Comparison of ENCODE assay signal across 1 cellular context in genomic region chr15:62389887-62390792, GRCh38.
TF ChIP-seq lines count a peak whose summit lies in the region.

TLN2 (plus strand) TSS chr15:62390550.

TF ChIP-seq in K562, 482 proteins besides CTCF, POLR2A, EP300 and RAD21 (continued from another document and continues in another):
- peak in 1 of 2 experiments; percentile 73 for TF ChIP-seq E2F6 (IDR thresholded peaks at IDR 0.05; ENCODE audit: borderline replicate concordance in 1 of 2, extremely low read depth in 1 of 2, insufficient read depth in 1 of 2, insufficient read length in 1 of 2, low read depth in 1 of 2, low read length in 1 of 2, poor library complexity in 1 of 2, severe bottlenecking in 1 of 2)
- TF ChIP-seq XRCC3 (IDR thresholded peaks at IDR 0.05) = no peak
- TF ChIP-seq ILF3 (IDR thresholded peaks at IDR 0.05; ENCODE audit: borderline replicate concordance) = no peak
- TF ChIP-seq CREM (IDR thresholded peaks at IDR 0.05; ENCODE audit: low read depth) = peak; percentile 96
- no peak for TF ChIP-seq ZNF23 (CRISPR knock-in tag; IDR thresholded peaks at IDR 0.05)
- no peak for TF ChIP-seq SIRT6 (IDR thresholded peaks at IDR 0.05; ENCODE audit: low read depth, low read length)
- TF ChIP-seq SREBF2 (CRISPR knock-in tag; IDR thresholded peaks at IDR 0.05) = no peak
- TF ChIP-seq EHMT2 (IDR thresholded peaks at IDR 0.05) = no peak
- no peak for TF ChIP-seq HBP1 (CRISPR knock-in tag; IDR thresholded peaks at IDR 0.05)
- no peak for TF ChIP-seq KLF16 (IDR thresholded peaks at IDR 0.05)
- peak; percentile 77 for TF ChIP-seq HCFC1 (IDR thresholded peaks at IDR 0.05; ENCODE audit: low read depth, low read length)
- peak; percentile 74; the same call in 1 of the 2 replicates for TF ChIP-seq E2F3 (CRISPR knock-in tag; IDR thresholded peaks at IDR 0.05)
- peak; percentile 51 to 61; a peak in 2 of 4 replicates for TF ChIP-seq SIN3A (IDR thresholded peaks at IDR 0.05; ENCODE audit: borderline replicate concordance in 2 of 2, control insufficient read depth in 1 of 2, low read depth in 2 of 2, low read length in 2 of 2)
- peak; percentile 86 for TF ChIP-seq HMGN3 (IDR thresholded peaks at IDR 0.05; ENCODE audit: borderline replicate concordance, extremely low read depth, insufficient read length, low read depth, low read length)
- TF ChIP-seq ZNF395 (CRISPR knock-in tag; IDR thresholded peaks at IDR 0.05) = peak; percentile 55; the same call in 1 of the 2 replicates
- TF ChIP-seq GATA2 (CRISPR knock-in tag; IDR thresholded peaks at IDR 0.05) = no peak
- 0 out of 2 replicates have a peak, but pooled peaks have one; percentile 9 for TF ChIP-seq CGGBP1 (CRISPR knock-in tag; IDR thresholded peaks at IDR 0.05)
- peak; percentile 44; the same call in 1 of the 2 replicates for TF ChIP-seq EP400 (IDR thresholded peaks at IDR 0.05)
- TF ChIP-seq FOXK2 (conservative IDR thresholded peaks at IDR 0.05 in 1 of 2, IDR thresholded peaks at IDR 0.05 in 1 of 2; ENCODE audit: low read depth in 2 of 2) = no peak
- peak; percentile 42 for TF ChIP-seq TAF1 (IDR thresholded peaks at IDR 0.05; ENCODE audit: control insufficient read depth, extremely low read depth, insufficient read depth, low read length, severe bottlenecking)
- 0 out of 2 replicates have a peak, but pooled peaks have one; percentile 24 for TF ChIP-seq SOX6 (IDR thresholded peaks at IDR 0.05)
- TF ChIP-seq ZBTB17 (CRISPR knock-in tag; IDR thresholded peaks at IDR 0.05) = 0 out of 2 replicates have a peak, but pooled peaks have one; percentile 48
- no peak for TF ChIP-seq RBM25 (IDR thresholded peaks at IDR 0.05; ENCODE audit: low read depth, low read length, severe bottlenecking)
- peak; percentile 24; the same call in 1 of the 2 replicates for TF ChIP-seq ZBTB40 (IDR thresholded peaks at IDR 0.05)
- no peak for TF ChIP-seq ZBTB40 (CRISPR knock-in tag; IDR thresholded peaks at IDR 0.05)
- TF ChIP-seq ZNF253 (CRISPR knock-in tag; conservative IDR thresholded peaks at IDR 0.05) = no peak
- 0 out of 2 replicates have a peak, but pooled peaks have one; percentile 25 for TF ChIP-seq GTF2E2 (tag; IDR thresholded peaks at IDR 0.05)
- TF ChIP-seq NR4A1 (CRISPR knock-in tag; IDR thresholded peaks at IDR 0.05) = no peak
- no peak for TF ChIP-seq NR4A1 (tag; IDR thresholded peaks at IDR 0.05)
- TF ChIP-seq BRD9 (IDR thresholded peaks at IDR 0.05; ENCODE audit: low read depth, partially characterized antibody) = no peak
- TF ChIP-seq ZNF133 (CRISPR knock-in tag; IDR thresholded peaks at IDR 0.05) = no peak
- TF ChIP-seq NFIX (CRISPR knock-in tag; IDR thresholded peaks at IDR 0.05; ENCODE audit: low read depth) = no peak
- TF ChIP-seq PHB (CRISPR knock-in tag; IDR thresholded peaks at IDR 0.05) = no peak
- no peak for TF ChIP-seq TAF7 (tag; IDR thresholded peaks at IDR 0.05)
- TF ChIP-seq HMG20B (CRISPR knock-in tag; IDR thresholded peaks at IDR 0.05) = no peak
- TF ChIP-seq ZBTB11 (CRISPR knock-in tag; IDR thresholded peaks at IDR 0.05) = peak in 1 of 3 experiments; percentile 86; a peak in 3 of 6 replicates
- peak in 1 of 2 experiments; percentile 52; a peak in 2 of 4 replicates for TF ChIP-seq NRF1 (conservative IDR thresholded peaks at IDR 0.05 in 1 of 2, IDR thresholded peaks at IDR 0.05 in 1 of 2)
- no peak for TF ChIP-seq CREBBP (IDR thresholded peaks at IDR 0.05; ENCODE audit: low read depth, low read length)
- TF ChIP-seq ELF4 (CRISPR knock-in tag; IDR thresholded peaks at IDR 0.05) = no peak
- TF ChIP-seq CBX1 (IDR thresholded peaks at IDR 0.05; ENCODE audit: low read depth) = 0 out of 2 replicates have a peak, but pooled peaks have one; percentile 69
- no peak for TF ChIP-seq HOMEZ (CRISPR knock-in tag; IDR thresholded peaks at IDR 0.05)
- no peak for TF ChIP-seq LEF1 (IDR thresholded peaks at IDR 0.05)
- peak in 1 of 2 experiments; percentile 91; a peak in 2 of 4 replicates for TF ChIP-seq ZNF639 (CRISPR knock-in tag; conservative IDR thresholded peaks at IDR 0.05 in 1 of 2, IDR thresholded peaks at IDR 0.05 in 1 of 2)
- peak in 1 of 3 experiments; percentile 59 for TF ChIP-seq YY1 (IDR thresholded peaks at IDR 0.05; ENCODE audit: borderline replicate concordance in 1 of 3, control insufficient read depth in 1 of 3, extremely low read depth in 1 of 3, insufficient read depth in 3 of 3, insufficient read length in 1 of 3, insufficient replicate concordance in 2 of 3, low read depth in 1 of 3, low read length in 2 of 3)
- no peak for TF ChIP-seq NFATC3 (IDR thresholded peaks at IDR 0.05)
